12 cellular contexts compared by ENCODE assay signal in the genomic region with DNA sequence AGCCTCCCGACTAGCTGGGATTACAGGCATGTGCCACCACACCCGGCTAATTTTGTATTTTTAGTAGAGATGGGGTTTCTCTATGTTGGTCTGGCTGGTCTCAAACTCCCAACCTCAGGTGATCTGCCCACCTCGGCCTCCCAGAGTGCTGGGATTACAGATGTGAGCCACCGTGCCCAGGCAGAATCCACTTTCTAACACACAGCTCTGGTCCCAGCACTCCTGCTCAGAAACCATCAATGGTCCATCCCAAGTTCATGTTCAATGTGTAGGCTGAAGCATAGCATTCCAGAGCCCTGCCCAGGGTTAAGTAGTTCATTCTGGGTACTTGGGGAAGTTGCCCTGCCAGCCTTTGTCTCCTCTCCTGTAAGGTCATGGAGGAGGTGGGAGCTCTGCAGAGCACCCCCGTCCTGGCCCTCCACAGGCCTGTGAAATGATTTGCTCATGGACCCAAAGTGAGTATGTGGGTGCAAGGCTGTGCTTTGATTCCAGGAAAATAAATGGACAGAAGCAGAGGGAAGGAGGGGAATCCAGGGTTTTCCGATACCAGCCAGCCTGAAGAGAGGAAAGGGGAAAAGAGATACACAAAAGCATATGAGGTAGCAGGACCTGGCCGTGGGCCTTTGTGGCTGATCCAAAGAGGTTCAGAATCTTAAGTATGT. TPM values are rescaled to one million over a fixed set of nuclear protein-coding genes. Genes with fewer than 3 reads are reported as not detected.
A peak's percentile ranks its signal among the peaks of the same experiment; 100 is the strongest.
DNase-seq lines count a peak whose midpoint lies in the region; ATAC-seq and TF ChIP-seq lines count a peak whose summit lies in the region.
"Had no signal": no experiment of that assay in that cellular context is flagged by ENCODE, and none has a peak within 500 bp of the region (broad histone marks: within the 10 kb centered on the region; RNA-seq: fewer than 3 reads in every experiment).

No MANE protein-coding gene starts in this region.

- H4K20me1 ChIP-seq in OCI-LY3 (ENCODE audit: insufficient read depth, low read length) = no peaks in the 10 kb centered on the region

- no peaks in the 10 kb centered on the region; the same call in 1 of the 2 replicates for H3K9me3 ChIP-seq in AG04450 (ENCODE audit: control insufficient read depth, insufficient read depth, low read length)
- H3K9me3 ChIP-seq in OCI-LY3 (ENCODE audit: insufficient read depth, low read length) = no peaks in the 10 kb centered on the region
- H3K9me3 ChIP-seq in skeletal muscle tissue (ENCODE audit: control insufficient read depth in 3 of 3, low read length in 3 of 3) = no peaks in the 10 kb centered on the region
- H3K9me3 ChIP-seq: MG63 had no signal

- CTCF ChIA-PET in AG04450 (lab: Charles Lee) (interaction anchor here (2.7 kb wide), 1 partner anchor 11 kb away, joined by 27 read pairs; no protein-coding TSS in a partner anchor), GM10248 (lab: Yijun Ruan, JAX) (interaction anchor here (1.0 to 4.0 kb wide), 7 partner anchors 10 to 453 kb away, joined by 3 to 45 read pairs (median 4); a partner anchor contains a TSS)

- no peaks in the 10 kb centered on the region for H3K36me3 ChIP-seq in OCI-LY3 (replicated peaks; ENCODE audit: low read depth, low read length)
- no peaks in the 10 kb centered on the region for H3K36me3 ChIP-seq in skeletal muscle tissue (ENCODE audit: control insufficient read depth in 3 of 3, insufficient read depth in 3 of 3, low read length in 3 of 3)
- H3K36me3 ChIP-seq: MG63 had no signal

- peak overlapping the region; percentile 83 for H3K27ac Mint-ChIP-seq in dendritic cell treated with granulocyte-macrophage colony-stimulating factor and Interleukin-4, amounts not matched to agents 40 ng/mL and 50 ng/mL, for 4 days

- no peaks in the 10 kb centered on the region for H3K9me3 Mint-ChIP-seq in dendritic cell treated with granulocyte-macrophage colony-stimulating factor and Interleukin-4, amounts not matched to agents 40 ng/mL and 50 ng/mL, for 4 days

- H3K27me3 Mint-ChIP-seq in dendritic cell treated with granulocyte-macrophage colony-stimulating factor and Interleukin-4, amounts not matched to agents 40 ng/mL and 50 ng/mL, for 4 days = no peaks in the 10 kb centered on the region

- H3K36me3 Mint-ChIP-seq in dendritic cell treated with granulocyte-macrophage colony-stimulating factor and Interleukin-4, amounts not matched to agents 40 ng/mL and 50 ng/mL, for 4 days (ENCODE audit: low read depth) = no peaks in the 10 kb centered on the region

- DNase-seq in AG04450 (ENCODE audit: low read depth, low spot score) = no peak
- no peak for DNase-seq in GM10248 (ENCODE audit: extremely low spot score)
- DNase-seq in GOT3 (lab: John Stamatoyannopoulos, UW) = no peak
- DNase-seq in stimulated activated CD4-positive, alpha-beta T cell treated with anti-CD3 and anti-CD28 coated beads, Interleukin-12 subunit alpha, Interleukin-12 subunit beta, amount 100 ng/mL, for 4 hours = no peak
- DNase-seq: activated CD4-positive, CD25-positive, alpha-beta regulatory T cell; DND-41; NCI-H2171 had no signal

- peaks cover 90% of the 10 kb centered on the region for H3K4me1 Mint-ChIP-seq in dendritic cell treated with granulocyte-macrophage colony-stimulating factor and Interleukin-4, amounts not matched to agents 40 ng/mL and 50 ng/mL, for 4 days (ENCODE audit: low read depth)

- no peak for ATAC-seq in GM18511 (IDR thresholded peaks at IDR 0.05; ENCODE audit: unreplicated experiment)

- H3K4me3 ChIP-seq in AG04450 (ENCODE audit: low read depth, low read length) (no peak overlapping the region), OCI-LY3 (ENCODE audit: low read length) (no peak overlapping the region), skeletal muscle tissue (ENCODE audit: low read length in 3 of 3) (no peak overlapping the region)
- H3K4me3 ChIP-seq: MG63 had no signal

- no peak for TF ChIP-seq CTCF in AG04450 (IDR thresholded peaks at IDR 0.05; ENCODE audit: low read depth, low read length)
- no peak for TF ChIP-seq CTCF in OCI-LY3 (IDR thresholded peaks at IDR 0.05; ENCODE audit: low read depth, low read length)
- no peak for TF ChIP-seq CTCF in GM10248 (IDR thresholded peaks at IDR 0.05; ENCODE audit: control extremely low read depth, extremely low read depth, low read depth, missing control alignments)

- POLR2A ChIA-PET in AG04450 (lab: Yijun Ruan, JAX) (interaction anchor here (1.4 to 2.1 kb wide), 3 partner anchors 10 to 121 kb away, joined by 5 to 9 read pairs (median 8); a partner anchor contains a TSS), GM10248 (lab: Yijun Ruan, JAX) (interaction anchor here (0.6 to 1.7 kb wide), 5 partner anchors 10 to 120 kb away, joined by 3 to 12 read pairs (median 3); a partner anchor contains a TSS)

- H3K27me3 ChIP-seq in AG04450 (ENCODE audit: control insufficient read depth, insufficient read depth, low read length) (no peaks in the 10 kb centered on the region), OCI-LY3 (ENCODE audit: low read depth, low read length) (no peaks in the 10 kb centered on the region), skeletal muscle tissue (ENCODE audit: control insufficient read depth in 3 of 3, insufficient read depth in 3 of 3, low read length in 3 of 3) (peaks cover 0 to 2% (median 0%) of the 10 kb centered on the region in 3 donors)
- H3K27me3 ChIP-seq: MG63 had no signal

- H3K4me3 Mint-ChIP-seq in dendritic cell treated with granulocyte-macrophage colony-stimulating factor and Interleukin-4, amounts not matched to agents 40 ng/mL and 50 ng/mL, for 4 days = no peak overlapping the region

- peak overlapping the region; percentile 43 for H3K4me2 ChIP-seq in OCI-LY3 (ENCODE audit: low read length)

- H3K9ac ChIP-seq in OCI-LY3 (ENCODE audit: low read length) (no peak overlapping the region), skeletal muscle tissue (ENCODE audit: low read depth in 1 of 3, low read length in 3 of 3) (no peak overlapping the region)

- H2AFZ ChIP-seq in OCI-LY3 (ENCODE audit: low read depth, low read length) = peak overlapping the region; percentile 45; the same call in 1 of the 2 replicates

- intact Hi-C loops in dendritic cell treated with granulocyte-macrophage colony-stimulating factor and Interleukin-4, amounts not matched to agents 40 ng/mL and 50 ng/mL, for 4 days (cut with micrococcal nuclease) = loop anchor here (1.0 to 2.0 kb wide), 3 partner anchors 8 to 71 kb away; no protein-coding TSS in a partner anchor

- H3K4me1 ChIP-seq in OCI-LY3 (ENCODE audit: low read length) = peaks cover 43% of the 10 kb centered on the region
- H3K4me1 ChIP-seq in skeletal muscle tissue (ENCODE audit: control insufficient read depth in 3 of 3, insufficient read depth in 3 of 3, low read length in 3 of 3) = peaks cover 6 to 12% (median 11%) of the 10 kb centered on the region in 3 donors

- H3K79me2 ChIP-seq in OCI-LY3 (ENCODE audit: low read length) = no peaks in the 10 kb centered on the region

- H3K27ac ChIP-seq in AG04450 (ENCODE audit: low read depth, low read length) (peak overlapping the region; percentile 89), OCI-LY3 (ENCODE audit: low read length) (no peak overlapping the region), skeletal muscle tissue (ENCODE audit: low read depth, low read length) (peak overlapping the region; percentile 68)

RNA-seq across cellular contexts. Expression of a gene that starts 55.2 kb away (rescaled TPM):
- polyA plus RNA-seq in AG04450 (2011; rRNA removed) = 73.4 and 81.7 TPM in 2 replicates
- polyA minus RNA-seq in AG04450 (2011; rRNA and poly(A)+ RNA removed) = 17.2 and 22.2 TPM in 2 replicates
- total RNA-seq in skeletal muscle tissue = 88.2 TPM
